1 cellular context compared by ENCODE assay signal in genomic region chr1:47571952-47572351, GRCh38.
TF ChIP-seq lines count a peak whose summit lies in the region.

No MANE protein-coding gene starts in this region.

TF ChIP-seq in K562, 482 proteins besides CTCF, POLR2A, EP300 and RAD21 (continued from another document):
- TF ChIP-seq ZBTB11 (CRISPR knock-in tag; IDR thresholded peaks at IDR 0.05): no peak
